8 cellular contexts compared by ENCODE assay signal in genomic region chr12:124786065-124786964, GRCh38.
DNase-seq lines count a peak whose midpoint lies in the region; ATAC-seq and TF ChIP-seq lines count a peak whose summit lies in the region.

No MANE protein-coding gene starts in this region.

- peak; percentile 96 to 99 (median 98) for ATAC-seq in heart left ventricle
- no peak for ATAC-seq in CD4-positive, alpha-beta T cell (ENCODE audit: poor library complexity)
- ATAC-seq in HG03108 (IDR thresholded peaks at IDR 0.05; ENCODE audit: unreplicated experiment) = no peak

- H3K9ac ChIP-seq in adipocyte (ENCODE audit: low read length) (no peak overlapping the region), GM23248 (no peak overlapping the region)

- H2AFZ ChIP-seq in GM23248 = no peak overlapping the region

- POLR2A ChIA-PET in CD4-positive, alpha-beta T cell (lab: Charles Lee) = no interaction called here

- no peaks in the 10 kb centered on the region for H3F3A ChIP-seq in GM23248 (ENCODE audit: insufficient read depth)

- no peak overlapping the region for H3K4me3 Mint-ChIP-seq in CD4-positive, alpha-beta T cell

- H3K27ac Mint-ChIP-seq in CD4-positive, alpha-beta T cell = no peak overlapping the region

- no peak for TF ChIP-seq CTCF in heart left ventricle (IDR thresholded peaks at IDR 0.05)
- no peak for TF ChIP-seq CTCF in CD4-positive, alpha-beta T cell (IDR thresholded peaks at IDR 0.05)

- no peaks in the 10 kb centered on the region for H3K79me2 ChIP-seq in GM23248 (ENCODE audit: insufficient read depth)

- WGBS in heart left ventricle, 4 donors = 64 to 69% (median 66%) methylated on average over 25 to 31 of the region's 31 CpGs
- WGBS in GM23248 (ENCODE audit: low coverage in 1 of 2, low lambda C conversion rate in 2 of 2, missing lambda C conversion rate in 2 of 2), 2 experiments = 87 to 91% methylated on average over 30 to 31 of the region's 31 CpGs

- H3K36me3 Mint-ChIP-seq in CD4-positive, alpha-beta T cell (ENCODE audit: low read depth) = no peaks in the 10 kb centered on the region

- in situ Hi-C loops in GM23248 (cut with MboI) = no loop called here

- no peaks in the 10 kb centered on the region for H3K9me2 ChIP-seq in GM23248 (ENCODE audit: insufficient read depth)

- H3K9me3 ChIP-seq in adipocyte (ENCODE audit: control insufficient read depth, low read length) = no peaks in the 10 kb centered on the region
- H3K9me3 ChIP-seq in heart left ventricle = no peaks in the 10 kb centered on the region
- no peaks in the 10 kb centered on the region for H3K9me3 ChIP-seq in CD4-positive, alpha-beta T cell (ENCODE audit: control insufficient read depth, low read length)
- no peaks in the 10 kb centered on the region for H3K9me3 ChIP-seq in GM23248 (ENCODE audit: low read depth)

- intact Hi-C loops in heart left ventricle (cut with DNase I) = loop anchor here in 3 of 10 donors (5.0 to 10.0 kb wide), 3 partner anchors 51 to 121 kb away; no protein-coding TSS in a partner anchor
- intact Hi-C loops in posterior cingulate gyrus (cut with DNase I) = no loop called here
- intact Hi-C loops in CD4-positive, alpha-beta T cell (cut with DNase I, micrococcal nuclease) = no loop called here

- no peak for TF ChIP-seq POLR2A in heart left ventricle (IDR thresholded peaks at IDR 0.05)

- no peaks in the 10 kb centered on the region for H3K27me3 ChIP-seq in adipocyte (replicated peaks; ENCODE audit: control insufficient read depth, insufficient read depth, low read length)
- no peaks in the 10 kb centered on the region for H3K27me3 ChIP-seq in heart left ventricle
- H3K27me3 ChIP-seq in CD4-positive, alpha-beta T cell (ENCODE audit: control insufficient read depth, insufficient read depth, low read length) = no peaks in the 10 kb centered on the region
- H3K27me3 ChIP-seq in GM23248 (replicated peaks; ENCODE audit: insufficient read depth) = no peaks in the 10 kb centered on the region

- H4K20me1 ChIP-seq in GM23248 (ENCODE audit: insufficient read depth) = no peaks in the 10 kb centered on the region

- H3K4me1 Mint-ChIP-seq in CD4-positive, alpha-beta T cell (ENCODE audit: low read depth) = no peaks in the 10 kb centered on the region

- H3K4me3 ChIP-seq in adipocyte (ENCODE audit: low read length) (peak overlapping the region; percentile 50), heart left ventricle (peak overlapping the region in 10 of 12 donors; percentile 9 to 71 (median 50)), GM23248 (no peak overlapping the region)

- H3K4me1 ChIP-seq in adipocyte (ENCODE audit: control insufficient read depth, insufficient read depth, low read length) = no peaks in the 10 kb centered on the region
- H3K4me1 ChIP-seq in heart left ventricle = peaks cover 0 to 6% (median 0%) of the 10 kb centered on the region in 12 donors
- H3K4me1 ChIP-seq in GM23248 (ENCODE audit: insufficient read depth) = no peaks in the 10 kb centered on the region

- DNase-seq in ELR (ENCODE audit: low read depth) (peak; percentile 66), adipocyte (ENCODE audit: low read depth) (peak; percentile 94), heart left ventricle (peak; percentile 83 to 90 (median 87)), posterior cingulate gyrus (peak; percentile 76 to 99 (median 90)), GM23248 (no peak), SHP77 treated with DMSO at 0.1 percent for 48 hours (lab: John Stamatoyannopoulos, UW) (no peak)
- DNase-seq in CD4-positive, alpha-beta T cell = no peak

- H3K36me3 ChIP-seq in adipocyte (ENCODE audit: control insufficient read depth, insufficient read depth, low read length, severe bottlenecking) (peaks cover 65% of the 10 kb centered on the region), heart left ventricle (peaks cover 0 to 13% (median 0%) of the 10 kb centered on the region in 9 donors), GM23248 (ENCODE audit: low read depth) (no peaks in the 10 kb centered on the region)

- CTCF ChIA-PET in CD4-positive, alpha-beta T cell (lab: Charles Lee) = interaction anchor here (1.4 kb wide), 2 partner anchors 11 to 754 kb away, joined by 4 read pairs; no protein-coding TSS in a partner anchor

- no peak overlapping the region for H3K4me2 ChIP-seq in GM23248 (ENCODE audit: unreplicated experiment)

- H3K27ac ChIP-seq in heart left ventricle (peak overlapping the region in 1 of 12 donors; percentile 47), GM23248 (no peak overlapping the region)
- no peak overlapping the region for H3K27ac ChIP-seq in CD4-positive, alpha-beta T cell (ENCODE audit: low read depth, low read length)

- H3K27me3 Mint-ChIP-seq in CD4-positive, alpha-beta T cell = no peaks in the 10 kb centered on the region

- H3K9me3 Mint-ChIP-seq in CD4-positive, alpha-beta T cell = no peaks in the 10 kb centered on the region

Comparison
In these comparisons a context has a peak if more than half of its experiments do, and no peak if none do; other contexts are left out.
1. DNase-seq: peak in ELR (single experiment), adipocyte (single experiment), heart left ventricle (5 of 5) and posterior cingulate gyrus (10 of 10); none in CD4-positive, alpha-beta T cell (0 of 10), GM23248 (single experiment) and SHP77 treated with DMSO at 0.1 percent for 48 hours (single experiment).
2. ATAC-seq: peak in heart left ventricle (4 of 4); none in CD4-positive, alpha-beta T cell (single experiment) and HG03108 (single experiment).